ENCODE assay signal across 26 cellular contexts in the genomic region with DNA sequence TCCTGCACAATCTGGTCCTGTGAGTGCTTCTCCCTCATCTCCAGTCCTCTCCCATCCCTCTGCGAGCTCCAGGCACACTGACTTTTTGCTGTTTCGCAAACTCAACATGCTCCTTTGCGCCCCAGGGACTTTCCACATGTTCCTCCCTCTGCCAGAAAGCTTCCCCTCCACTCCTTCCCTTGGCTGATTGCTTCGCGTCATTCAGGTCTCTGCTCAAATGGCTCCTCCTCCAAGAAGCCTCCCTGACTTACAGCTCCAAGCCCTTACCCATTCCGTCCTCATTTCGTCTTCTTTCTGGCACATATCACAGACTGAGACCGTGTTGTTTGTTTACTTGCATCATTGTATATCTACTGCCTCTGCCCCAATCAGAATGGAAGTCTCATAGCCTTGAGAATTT.
"Had no signal": no experiment of that assay in that cellular context is flagged by ENCODE, and none has a peak within 500 bp of the region (broad histone marks: within the 10 kb centered on the region; RNA-seq: fewer than 3 reads in every experiment).

No MANE protein-coding gene starts in this region.

- H3K27ac ChIP-seq: breast epithelium, VCaP had no signal

- DNase-seq: activated CD4-positive, alpha-beta memory T cell treated with anti-CD3 and anti-CD28 coated beads for 36 hours; activated CD4-positive, alpha-beta T cell treated with anti-CD3 and anti-CD28 coated beads, Interleukin-2, amount 10 ng/mL, durations not matched to agents 7 days and 5 days; activated CD4-positive, CD25-positive, alpha-beta regulatory T cell; activated CD8-positive, alpha-beta memory T cell treated with anti-CD3 and anti-CD28 coated beads for 24 hours; activated gamma-delta T cell; activated naive CD4-positive, alpha-beta T cell treated with anti-CD3 and anti-CD28 coated beads, Interleukin-2, amount 10 ng/mL, durations not matched to agents 7 days and 5 days; activated naive CD8-positive, alpha-beta T cell treated with anti-CD3 and anti-CD28 coated beads for 36 hours; activated T-cell treated with anti-CD3 and anti-CD28 coated beads, Interleukin-2, amount 50 U/mL, for 4 hours; central memory CD4-positive, alpha-beta T cell; MG63; MV-4-11; NCI-H1092 treated with DMSO at 0.1 percent for 48 hours; NCI-H1417 treated with DMSO at 0.1 percent for 48 hours; NCI-H1694; NCI-H2029; NCI-H2107; NCI-H2171 treated with DMSO at 0.1 percent for 48 hours; NCI-H345; NCI-H510A; NCI-H526 treated with DMSO at 0.1 percent for 48 hours; NCI-H82; T-helper 1 cell had no signal

- H3K9ac ChIP-seq: SK-N-SH had no signal

- H3K4me2 ChIP-seq: SK-N-SH had no signal

- H3K27me3 ChIP-seq: breast epithelium, MG63 had no signal

- ATAC-seq: activated T-cell treated with anti-CD3 and anti-CD28 coated beads, Interleukin-2, amount 50 U/mL, for 4 hours; activated T-helper 17 cell treated with anti-CD3 and anti-CD28 coated beads, Interleukin-2, amount 50 U/mL, for 72 hours had no signal

- H3K27ac Mint-ChIP-seq: activated CD4-positive, alpha-beta memory T cell treated with anti-CD3 and anti-CD28 coated beads for 36 hours; activated CD4-positive, alpha-beta T cell treated with anti-CD3 and anti-CD28 coated beads, Interleukin-2, amount 10 ng/mL, durations not matched to agents 7 days and 5 days; activated naive CD4-positive, alpha-beta T cell treated with anti-CD3 and anti-CD28 coated beads, Interleukin-2, amount 10 ng/mL, durations not matched to agents 7 days and 5 days; activated naive CD8-positive, alpha-beta T cell treated with anti-CD3 and anti-CD28 coated beads for 36 hours; activated T-helper 17 cell treated with anti-CD3 and anti-CD28 coated beads, Interleukin-2, amount 50 U/mL, for 72 hours had no signal

- H3K36me3 ChIP-seq: breast epithelium, MG63 had no signal

- H3K4me3 Mint-ChIP-seq: activated CD4-positive, alpha-beta memory T cell treated with anti-CD3 and anti-CD28 coated beads for 36 hours; activated CD4-positive, alpha-beta T cell treated with anti-CD3 and anti-CD28 coated beads, Interleukin-2, amount 10 ng/mL, durations not matched to agents 7 days and 5 days; activated naive CD4-positive, alpha-beta T cell treated with anti-CD3 and anti-CD28 coated beads, Interleukin-2, amount 10 ng/mL, durations not matched to agents 7 days and 5 days; activated naive CD8-positive, alpha-beta T cell treated with anti-CD3 and anti-CD28 coated beads for 36 hours; activated T-cell treated with anti-CD3 and anti-CD28 coated beads, Interleukin-2, amount 50 U/mL, for 4 hours; activated T-helper 17 cell treated with anti-CD3 and anti-CD28 coated beads, Interleukin-2, amount 50 U/mL, for 72 hours had no signal

- H3K9me3 Mint-ChIP-seq: activated CD4-positive, alpha-beta memory T cell treated with anti-CD3 and anti-CD28 coated beads for 36 hours; activated CD4-positive, alpha-beta T cell treated with anti-CD3 and anti-CD28 coated beads, Interleukin-2, amount 10 ng/mL, durations not matched to agents 7 days and 5 days; activated naive CD4-positive, alpha-beta T cell treated with anti-CD3 and anti-CD28 coated beads, Interleukin-2, amount 10 ng/mL, durations not matched to agents 7 days and 5 days; activated naive CD8-positive, alpha-beta T cell treated with anti-CD3 and anti-CD28 coated beads for 36 hours; activated T-cell treated with anti-CD3 and anti-CD28 coated beads, Interleukin-2, amount 50 U/mL, for 4 hours; activated T-helper 17 cell treated with anti-CD3 and anti-CD28 coated beads, Interleukin-2, amount 50 U/mL, for 72 hours had no signal

- H3K36me3 Mint-ChIP-seq: activated CD4-positive, alpha-beta memory T cell treated with anti-CD3 and anti-CD28 coated beads for 36 hours; activated naive CD4-positive, alpha-beta T cell treated with anti-CD3 and anti-CD28 coated beads, Interleukin-2, amount 10 ng/mL, durations not matched to agents 7 days and 5 days; activated naive CD8-positive, alpha-beta T cell treated with anti-CD3 and anti-CD28 coated beads for 36 hours had no signal

- H3K9me3 ChIP-seq: breast epithelium, MG63, SK-N-SH had no signal

- H3K9me2 ChIP-seq: SK-N-SH had no signal

- H3K4me1 Mint-ChIP-seq: activated CD4-positive, alpha-beta T cell treated with anti-CD3 and anti-CD28 coated beads, Interleukin-2, amount 10 ng/mL, durations not matched to agents 7 days and 5 days; activated naive CD4-positive, alpha-beta T cell treated with anti-CD3 and anti-CD28 coated beads, Interleukin-2, amount 10 ng/mL, durations not matched to agents 7 days and 5 days; activated naive CD8-positive, alpha-beta T cell treated with anti-CD3 and anti-CD28 coated beads for 36 hours; activated T-helper 17 cell treated with anti-CD3 and anti-CD28 coated beads, Interleukin-2, amount 50 U/mL, for 72 hours had no signal

- H3K4me1 ChIP-seq: breast epithelium had no signal

- H3K27me3 Mint-ChIP-seq: activated CD4-positive, alpha-beta T cell treated with anti-CD3 and anti-CD28 coated beads, Interleukin-2, amount 10 ng/mL, durations not matched to agents 7 days and 5 days; activated naive CD4-positive, alpha-beta T cell treated with anti-CD3 and anti-CD28 coated beads, Interleukin-2, amount 10 ng/mL, durations not matched to agents 7 days and 5 days; activated naive CD8-positive, alpha-beta T cell treated with anti-CD3 and anti-CD28 coated beads for 36 hours had no signal

- H3K4me3 ChIP-seq: breast epithelium, MG63 had no signal
